Comparison of ENCODE assay signal across 14 cellular contexts in genomic region chr5:71740015-71740753, GRCh38.
DNase-seq lines count a peak whose midpoint lies in the region; ATAC-seq and TF ChIP-seq lines count a peak whose summit lies in the region.
"Had no signal": no experiment of that assay in that cellular context is flagged by ENCODE, and none has a peak within 500 bp of the region (broad histone marks: within the 10 kb centered on the region; RNA-seq: fewer than 3 reads in every experiment).

No MANE protein-coding gene starts in this region.

- no peaks in the 10 kb centered on the region for H3K9me3 ChIP-seq in MM.1S (replicated peaks; ENCODE audit: insufficient read depth, low read length)
- H3K9me3 ChIP-seq: psoas muscle had no signal

- no peaks in the 10 kb centered on the region for H3F3A ChIP-seq in MM.1S (ENCODE audit: insufficient read depth, low read length)

- no peak overlapping the region for H3K4me2 ChIP-seq in MM.1S (ENCODE audit: low read depth, low read length)

- no peak overlapping the region for H2AFZ ChIP-seq in MM.1S (ENCODE audit: low read length)

- TF ChIP-seq CTCF in MM.1S (IDR thresholded peaks at IDR 0.05; ENCODE audit: low read length), result no peak

- H3K9me2 ChIP-seq in MM.1S (replicated peaks; ENCODE audit: insufficient read depth, low read length), result no peaks in the 10 kb centered on the region

- ATAC-seq in GM18867 (IDR thresholded peaks at IDR 0.05; ENCODE audit: unreplicated experiment), result peak; percentile 98
- ATAC-seq in GM21390 (IDR thresholded peaks at IDR 0.05; ENCODE audit: unreplicated experiment), result peak; percentile 90
- peak; percentile 99 for ATAC-seq in HG02973 (IDR thresholded peaks at IDR 0.05; ENCODE audit: unreplicated experiment)
- no peak for ATAC-seq in HG03097 (IDR thresholded peaks at IDR 0.05; ENCODE audit: low FRiP score, unreplicated experiment)
- ATAC-seq: activated CD8-positive, alpha-beta memory T cell treated with anti-CD3 and anti-CD28 coated beads, Interleukin-2, amount 10 ng/mL, durations not matched to agents 7 days and 5 days; PC-3; psoas muscle had no signal

- H3K9ac ChIP-seq in MM.1S (ENCODE audit: low read length), result no peak overlapping the region

- H3K36me3 ChIP-seq in MM.1S (replicated peaks; ENCODE audit: insufficient read depth, low read length), result no peaks in the 10 kb centered on the region

- H3K27me3 ChIP-seq in MM.1S (replicated peaks; ENCODE audit: insufficient read depth, low read length), result no peaks in the 10 kb centered on the region; the same call in 1 of the 2 replicates

- H3K4me3 ChIP-seq in MM.1S (ENCODE audit: low read length), result no peak overlapping the region
- H3K4me3 ChIP-seq: psoas muscle had no signal

- peaks cover 13% of the 10 kb centered on the region; the same call in 1 of the 2 replicates for H3K4me1 ChIP-seq in MM.1S (ENCODE audit: low read length)
- H3K4me1 ChIP-seq: psoas muscle had no signal

- no peaks in the 10 kb centered on the region for H4K20me1 ChIP-seq in MM.1S (ENCODE audit: insufficient read depth, low read length)

- DNase-seq in MM.1S, result peak; percentile 47
- no peak for DNase-seq in anterior cingulate cortex (lab: John Stamatoyannopoulos, UW)
- DNase-seq in retina, result no peak
- DNase-seq in NCI-H2107 (lab: John Stamatoyannopoulos, UW), result no peak
- DNase-seq: activated CD8-positive, alpha-beta memory T cell treated with anti-CD3 and anti-CD28 coated beads, Interleukin-2, amount 10 ng/mL, durations not matched to agents 7 days and 5 days; amniotic stem cell; NCI-H1694; PC-3; psoas muscle; stimulated activated CD4-positive, alpha-beta T cell treated with anti-CD3 and anti-CD28 coated beads, Interleukin-4, amount 100 ng/mL, for 4 hours had no signal

- no peak overlapping the region for H3K27ac ChIP-seq in MM.1S (ENCODE audit: low read length)
- H3K27ac ChIP-seq: psoas muscle had no signal

- H3K79me2 ChIP-seq in MM.1S (ENCODE audit: low read length), result no peaks in the 10 kb centered on the region
